1 cellular context compared by ENCODE assay signal in genomic region chr13:30739646-30740642, GRCh38.
TF ChIP-seq lines count a peak whose summit lies in the region.

No MANE protein-coding gene starts in this region.

TF ChIP-seq in SK-N-SH, 30 proteins besides CTCF, POLR2A, EP300 and RAD21 (continued from another document):
- no peak for TF ChIP-seq SMC3 (IDR thresholded peaks at IDR 0.05; ENCODE audit: low read depth, low read length)
- TF ChIP-seq POLR2AphosphoS5 (IDR thresholded peaks at IDR 0.05; ENCODE audit: low read depth, low read length) = peak; percentile 49; the same call in 1 of the 2 replicates
- TF ChIP-seq FOXM1 (IDR thresholded peaks at IDR 0.05; ENCODE audit: low read depth) = no peak
- no peak for TF ChIP-seq EZH2phosphoT487 (IDR thresholded peaks at IDR 0.05; ENCODE audit: borderline replicate concordance, low read depth)
- TF ChIP-seq MXI1 (IDR thresholded peaks at IDR 0.05; ENCODE audit: low read depth, low read length) = no peak
- no peak for TF ChIP-seq USF1 (IDR thresholded peaks at IDR 0.05; ENCODE audit: borderline replicate concordance, low read depth)
- no peak for TF ChIP-seq CHD2 (IDR thresholded peaks at IDR 0.05; ENCODE audit: low read length, partially characterized antibody)
- TF ChIP-seq RCOR1 (IDR thresholded peaks at IDR 0.05; ENCODE audit: low read length) = no peak
- TF ChIP-seq TCF12 (IDR thresholded peaks at IDR 0.05) = peak; percentile 87
- TF ChIP-seq FOXJ3 (CRISPR knock-in tag; IDR thresholded peaks at IDR 0.05) = no peak
- no peak for TF ChIP-seq GATA2 (CRISPR knock-in tag; IDR thresholded peaks at IDR 0.05)
